24 cellular contexts compared by ENCODE assay signal in the genomic region with DNA sequence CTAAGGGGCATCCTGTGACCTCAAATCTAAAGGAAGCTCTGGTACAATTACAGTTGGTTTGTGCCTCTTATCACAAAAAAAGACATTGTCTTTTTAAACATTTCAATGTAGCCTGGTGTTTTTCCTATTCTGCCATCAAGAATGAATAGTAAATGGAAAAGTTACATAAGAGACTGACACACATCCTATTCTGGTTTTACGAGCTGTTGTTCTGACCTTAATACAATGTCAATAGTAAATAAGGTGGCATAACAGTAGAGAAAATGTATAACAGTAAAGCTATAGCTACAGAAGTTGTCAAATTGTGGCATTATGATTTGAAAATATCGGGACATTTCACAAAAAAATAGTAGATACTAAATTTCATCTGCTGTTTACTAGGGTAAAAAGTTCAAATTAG.
A peak's percentile ranks its signal among the peaks of the same experiment; 100 is the strongest.
DNase-seq lines count a peak whose midpoint lies in the region; ATAC-seq, FAIRE-seq and TF ChIP-seq lines count a peak whose summit lies in the region.
"Had no signal": no experiment of that assay in that cellular context is flagged by ENCODE, and none has a peak within 500 bp of the region (broad histone marks: within the 10 kb centered on the region; RNA-seq: fewer than 3 reads in every experiment).

No MANE protein-coding gene starts in this region.

- FAIRE-seq in GM19239 (lab: Jason Lieb, UNC): peak; percentile 14
- FAIRE-seq: GM18507, HTR-8/SVneo had no signal

- intact Hi-C loops in ascending aorta (cut with DNase I): loop anchor here (5.0 kb wide), 2 partner anchors 48 to 128 kb away; no protein-coding TSS in a partner anchor

- peak overlapping the region; percentile 33 to 38 for H3K27ac ChIP-seq in ascending aorta
- H3K27ac ChIP-seq: BLaER1 had no signal

- no peaks in the 10 kb centered on the region for H3K4me1 Mint-ChIP-seq in stimulated activated effector memory CD8-positive, alpha-beta T cell treated with anti-CD3 and anti-CD28 coated beads, Interleukin-12 subunit alpha, Interleukin-12 subunit beta, amount 100 ng/mL, for 72 hours

- H3K36me3 ChIP-seq in ascending aorta: peaks cover 15 to 31% of the 10 kb centered on the region in 2 donors

- peaks cover 3 to 45% of the 10 kb centered on the region in 2 donors for H3K4me1 ChIP-seq in ascending aorta
- H3K4me1 ChIP-seq: BLaER1 had no signal

- H3K9me3 Mint-ChIP-seq in stimulated activated effector memory CD8-positive, alpha-beta T cell treated with anti-CD3 and anti-CD28 coated beads, Interleukin-12 subunit alpha, Interleukin-12 subunit beta, amount 100 ng/mL, for 72 hours: no peaks in the 10 kb centered on the region
- H3K9me3 Mint-ChIP-seq: CD4-positive, CD25-positive, alpha-beta regulatory T cell; GM23338; HFFc6 had no signal

- H3K9me3 ChIP-seq in ascending aorta: no peaks in the 10 kb centered on the region
- H3K9me3 ChIP-seq: BLaER1, MG63 had no signal

- peaks cover 75% of the 10 kb centered on the region for H3K36me3 Mint-ChIP-seq in stimulated activated effector memory CD8-positive, alpha-beta T cell treated with anti-CD3 and anti-CD28 coated beads, Interleukin-12 subunit alpha, Interleukin-12 subunit beta, amount 100 ng/mL, for 72 hours

- no peak overlapping the region for H3K4me3 Mint-ChIP-seq in stimulated activated effector memory CD8-positive, alpha-beta T cell treated with anti-CD3 and anti-CD28 coated beads, Interleukin-12 subunit alpha, Interleukin-12 subunit beta, amount 100 ng/mL, for 72 hours
- H3K4me3 Mint-ChIP-seq: CD4-positive, CD25-positive, alpha-beta regulatory T cell; GM23338; H9; HFFc6 had no signal

- peak overlapping the region; percentile 14 for H3K27ac Mint-ChIP-seq in stimulated activated effector memory CD8-positive, alpha-beta T cell treated with anti-CD3 and anti-CD28 coated beads, Interleukin-12 subunit alpha, Interleukin-12 subunit beta, amount 100 ng/mL, for 72 hours
- H3K27ac Mint-ChIP-seq: GM23338, H9, HFFc6 had no signal

- no peak overlapping the region for H3K4me3 ChIP-seq in ascending aorta
- H3K4me3 ChIP-seq: BLaER1, GM23338, MG63 had no signal

- DNase-seq in GM19239 (ENCODE audit: insufficient read length, low spot score): no peak
- DNase-seq in ascending aorta (ENCODE audit: low spot score in 2 of 2): no peak
- peak; percentile 32 for DNase-seq in medulla oblongata (ENCODE audit: extremely low spot score)
- no peak for DNase-seq in stimulated activated effector memory CD8-positive, alpha-beta T cell treated with anti-CD3 and anti-CD28 coated beads, Interleukin-12 subunit alpha, Interleukin-12 subunit beta, amount 100 ng/mL, for 72 hours (ENCODE audit: low spot score in 2 of 2)
- no peak for DNase-seq in stimulated activated CD4-positive, alpha-beta T cell treated with anti-CD3 and anti-CD28 coated beads, Interleukin-4, amount 100 ng/mL, for 24 hours
- DNase-seq in HuH-7.5 (ENCODE audit: low spot score): no peak
- no peak for DNase-seq in NCI-H1436 (lab: John Stamatoyannopoulos, UW)
- DNase-seq: CD4-positive, CD25-positive, alpha-beta regulatory T cell; DMS153; H9; HFFc6; KBM-7; MG63; NCI-H1694; NCI-H2029 treated with DMSO at 0.1 percent for 48 hours; NCI-H2227 treated with DMSO at 0.1 percent for 48 hours; NCI-H526 treated with DMSO at 0.1 percent for 48 hours; RPMI8226; SHP77 treated with DMSO at 0.1 percent for 48 hours had no signal

- TF ChIP-seq CTCF in ascending aorta (IDR thresholded peaks at IDR 0.05): no peak

- H3K27me3 ChIP-seq in ascending aorta: no peaks in the 10 kb centered on the region
- H3K27me3 ChIP-seq: BLaER1, MG63 had no signal

- no peak for ATAC-seq in stimulated activated effector memory CD8-positive, alpha-beta T cell treated with anti-CD3 and anti-CD28 coated beads, Interleukin-12 subunit alpha, Interleukin-12 subunit beta, amount 100 ng/mL, for 72 hours
- no peak for ATAC-seq in GM18909 (IDR thresholded peaks at IDR 0.05; ENCODE audit: poor library complexity, unreplicated experiment)
- ATAC-seq: GM23338 had no signal
